2 cellular contexts compared by ENCODE assay signal in the genomic region with DNA sequence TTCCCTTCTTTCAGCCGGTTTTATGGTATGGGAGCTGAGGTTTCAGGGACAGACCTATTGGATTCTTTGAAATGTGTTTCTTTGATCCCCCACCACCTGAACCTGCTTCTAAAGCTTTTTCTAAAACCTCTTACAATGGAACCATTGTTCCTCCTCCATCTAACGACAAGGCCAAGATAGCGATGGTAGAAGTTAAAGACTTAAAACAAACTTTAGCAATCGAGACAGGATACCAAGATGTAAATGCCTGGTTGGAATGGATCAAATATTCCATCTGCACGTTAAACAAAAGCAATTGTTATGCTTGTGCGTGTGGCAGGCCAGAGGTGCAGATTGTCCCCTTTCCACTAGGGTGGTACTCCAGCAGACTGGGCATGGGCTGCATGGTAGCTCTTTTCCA. TPM values are rescaled to one million over a fixed set of nuclear protein-coding genes. Genes with fewer than 3 reads are reported as not detected.
"Had no signal": no experiment of that assay in that cellular context is flagged by ENCODE, and none has a peak within 500 bp of the region (broad histone marks: within the 10 kb centered on the region; RNA-seq: fewer than 3 reads in every experiment).

No MANE protein-coding gene starts in this region.

RNA-seq across cellular contexts. Expression of a gene that starts 32.2 kb away (rescaled TPM):
- polyA plus RNA-seq: naive thymus-derived CD4-positive, alpha-beta T cell; naive thymus-derived CD8-positive, alpha-beta T cell had no signal
